ENCODE assay signal across 12 cellular contexts in genomic region chr1:180202588-180202987, GRCh38. TPM values are rescaled to one million over a fixed set of nuclear protein-coding genes. Genes with fewer than 3 reads are reported as not detected.
"Had no signal": no experiment of that assay in that cellular context is flagged by ENCODE, and none has a peak within 500 bp of the region (broad histone marks: within the 10 kb centered on the region; RNA-seq: fewer than 3 reads in every experiment).

No MANE protein-coding gene starts in this region.

RNA-seq across cellular contexts. Expression of gene LHX4, which starts 27.5 kb away (rescaled TPM):
- total RNA-seq: dermis microvascular lymphatic vessel endothelial cell, endodermal cell, foreskin keratinocyte, frontal cortex, gastroesophageal sphincter, heart right ventricle, kidney epithelial cell, left cardiac atrium, left ventricle myocardium superior, lower lobe of right lung, lung microvascular endothelial cell had no signal
- polyA plus RNA-seq: foreskin keratinocyte, keratinocyte had no signal
